Comparison of ENCODE assay signal across 19 cellular contexts in genomic region chr2:3981446-3981845, GRCh38.
DNase-seq lines count a peak whose midpoint lies in the region; ATAC-seq and TF ChIP-seq lines count a peak whose summit lies in the region.
"Had no signal": no experiment of that assay in that cellular context is flagged by ENCODE, and none has a peak within 500 bp of the region (broad histone marks: within the 10 kb centered on the region; RNA-seq: fewer than 3 reads in every experiment).

No MANE protein-coding gene starts in this region.

- H3K9me3 ChIP-seq in BLaER1 (peaks cover 8% of the 10 kb centered on the region), H9 (ENCODE audit: control insufficient read depth, low read depth, low read length) (no peaks in the 10 kb centered on the region), SJCRH30 (replicated peaks) (no peaks in the 10 kb centered on the region), esophagus muscularis mucosa (peaks cover 0 to 8% (median 0%) of the 10 kb centered on the region in 4 donors)
- H3K9me3 ChIP-seq: A549, Caco-2 had no signal

- no peaks in the 10 kb centered on the region for H3K36me3 ChIP-seq in BLaER1
- H3K36me3 ChIP-seq in SJCRH30 = no peaks in the 10 kb centered on the region
- no peaks in the 10 kb centered on the region for H3K36me3 ChIP-seq in esophagus muscularis mucosa

- no peak overlapping the region for H2AFZ ChIP-seq in H9 (ENCODE audit: low read length)

- H4K20me1 ChIP-seq in BLaER1 = no peaks in the 10 kb centered on the region
- no peaks in the 10 kb centered on the region for H4K20me1 ChIP-seq in H9 (ENCODE audit: control insufficient read depth, insufficient read depth, insufficient read length)

- H3K4me3 Mint-ChIP-seq in H9 = no peak overlapping the region
- no peak overlapping the region for H3K4me3 Mint-ChIP-seq in HFFc6
- H3K4me3 Mint-ChIP-seq: B cell; CD4-positive, alpha-beta T cell; CD8-positive, alpha-beta T cell had no signal

- H3K27ac ChIP-seq in BLaER1 (no peak overlapping the region), H9 (ENCODE audit: insufficient read length, low read depth, low read length) (no peak overlapping the region), SJCRH30 (no peak overlapping the region), esophagus muscularis mucosa (replicated peaks in 1 of 4) (no peak overlapping the region)
- H3K27ac ChIP-seq: 22Rv1, A549, C4-2B had no signal

- TF ChIP-seq CTCF in H9 (conservative IDR thresholded peaks at IDR 0.05) (no peak), esophagus muscularis mucosa (IDR thresholded peaks at IDR 0.05) (no peak), HFFc6 (IDR thresholded peaks at IDR 0.05) (no peak)

- peak overlapping the region; percentile 42 for H3K4me2 ChIP-seq in BLaER1
- H3K4me2 ChIP-seq in H9 (ENCODE audit: insufficient read depth, insufficient read length, low read length) = no peak overlapping the region
- H3K4me2 ChIP-seq: A549 had no signal

- no peak overlapping the region for H2AK5ac ChIP-seq in H9 (ENCODE audit: insufficient read length, low read length)

- no peak overlapping the region for H2BK15ac ChIP-seq in H9 (ENCODE audit: low read depth, low read length)

- peaks cover 19% of the 10 kb centered on the region for H3K4me1 ChIP-seq in BLaER1
- H3K4me1 ChIP-seq in H9 (ENCODE audit: insufficient read depth, low read length) = no peaks in the 10 kb centered on the region
- H3K4me1 ChIP-seq in SJCRH30 = peaks cover 5% of the 10 kb centered on the region; the same call in 1 of the 2 replicates
- no peaks in the 10 kb centered on the region for H3K4me1 ChIP-seq in esophagus muscularis mucosa
- H3K4me1 ChIP-seq: A549, Caco-2 had no signal

- no peaks in the 10 kb centered on the region for H3K4me1 Mint-ChIP-seq in H9
- no peaks in the 10 kb centered on the region for H3K4me1 Mint-ChIP-seq in HFFc6 (ENCODE audit: low read depth)
- H3K4me1 Mint-ChIP-seq: B cell had no signal

- H3K27ac Mint-ChIP-seq in H9 = no peak overlapping the region
- no peak overlapping the region for H3K27ac Mint-ChIP-seq in HFFc6
- H3K27ac Mint-ChIP-seq: B cell; CD4-positive, alpha-beta T cell; CD8-positive, alpha-beta T cell had no signal

- no peak overlapping the region for H3K23ac ChIP-seq in H9 (ENCODE audit: insufficient read length, low read depth, low read length)

- H3K4me3 ChIP-seq in BLaER1 = no peak overlapping the region
- H3K4me3 ChIP-seq in SJCRH30 = no peak overlapping the region
- no peak overlapping the region for H3K4me3 ChIP-seq in esophagus muscularis mucosa
- H3K4me3 ChIP-seq: A549 had no signal

- WGBS in H9 (ENCODE audit: extremely low coverage, insufficient read length, low lambda C conversion rate) = no CpG with 5 or more reads among the region's 7 CpGs
- 77% methylated on average over 7 of the region's 7 CpGs for WGBS in esophagus muscularis mucosa

- H3K9me3 Mint-ChIP-seq in H9 (peaks cover 3 to 4% of the 10 kb centered on the region in 2 experiments; a peak in 3 of 5 replicates), HFFc6 (peaks cover 24% of the 10 kb centered on the region)
- H3K9me3 Mint-ChIP-seq: CD4-positive, alpha-beta T cell had no signal

- H3K27me3 Mint-ChIP-seq in H9 (ENCODE audit: low read depth) = no peaks in the 10 kb centered on the region
- peaks cover 2% of the 10 kb centered on the region; the same call in 1 of the 2 replicates for H3K27me3 Mint-ChIP-seq in HFFc6 (ENCODE audit: insufficient read depth)
- H3K27me3 Mint-ChIP-seq: B cell; CD4-positive, alpha-beta T cell had no signal

- no peak for TF ChIP-seq POLR2A in esophagus muscularis mucosa (IDR thresholded peaks at IDR 0.05; ENCODE audit: low read depth)

- H3K9ac ChIP-seq in BLaER1 (no peak overlapping the region), H9 (ENCODE audit: extremely low read depth, insufficient read length, low read length) (no peak overlapping the region)

- no peak overlapping the region for H4K5ac ChIP-seq in H9 (ENCODE audit: insufficient read length, low read depth, low read length)

- H3T11ph ChIP-seq in H9 (ENCODE audit: low read length) = no peak overlapping the region

- no peak overlapping the region for H3K18ac ChIP-seq in H9 (ENCODE audit: insufficient read length, low read depth, low read length)

- H3K56ac ChIP-seq in H9 (ENCODE audit: insufficient read length, low read depth, low read length) = no peak overlapping the region

- H3K36me3 Mint-ChIP-seq in H9 (ENCODE audit: insufficient read depth in 1 of 3, low read depth in 3 of 3) (no peaks in the 10 kb centered on the region), HFFc6 (ENCODE audit: low read depth) (no peaks in the 10 kb centered on the region; the same call in 1 of the 2 replicates)
- H3K36me3 Mint-ChIP-seq: CD8-positive, alpha-beta T cell had no signal

- no peak overlapping the region for H2BK5ac ChIP-seq in H9 (ENCODE audit: insufficient read length, low read length)

- H3K23me2 ChIP-seq in H9 (ENCODE audit: insufficient read length, low read depth, low read length, poor library complexity, severe bottlenecking) = no peaks in the 10 kb centered on the region

- no peak overlapping the region for H2BK20ac ChIP-seq in H9 (ENCODE audit: low read depth, low read length, poor library complexity, severe bottlenecking)

- no peak overlapping the region for H4K8ac ChIP-seq in H9 (replicated peaks; ENCODE audit: insufficient read length, low read depth, low read length)

- no peak for TF ChIP-seq EP300 in esophagus muscularis mucosa (IDR thresholded peaks at IDR 0.05)

- H3K4ac ChIP-seq in H9 (ENCODE audit: low read depth, low read length) = no peak overlapping the region

- H2BK120ac ChIP-seq in H9 (ENCODE audit: low read depth, low read length, poor library complexity, severe bottlenecking) = no peak overlapping the region

- H3K27me3 ChIP-seq in BLaER1 = no peaks in the 10 kb centered on the region
- no peaks in the 10 kb centered on the region; the same call in 1 of the 2 replicates for H3K27me3 ChIP-seq in H9 (ENCODE audit: insufficient read depth, low read length)
- no peaks in the 10 kb centered on the region for H3K27me3 ChIP-seq in SJCRH30
- H3K27me3 ChIP-seq in esophagus muscularis mucosa = no peaks in the 10 kb centered on the region

- H3K14ac ChIP-seq in H9 (ENCODE audit: insufficient read depth, low read length) = peak overlapping the region; percentile 1; the same call in 1 of the 2 replicates

- no peak overlapping the region for H2BK12ac ChIP-seq in H9 (ENCODE audit: insufficient read length, low read depth, low read length)

- no peak overlapping the region for H4K91ac ChIP-seq in H9 (ENCODE audit: insufficient read length, low read depth, low read length)

- DNase-seq in H9 = no peak
- peak; percentile 20 to 47 for DNase-seq in SJCRH30
- DNase-seq in esophagus muscularis mucosa (ENCODE audit: extremely low spot score) = peak; percentile 86
- no peak for DNase-seq in foreskin melanocyte
- no peak for DNase-seq in HFFc6
- DNase-seq: AML-193; Caco-2; Calu3; CD4-positive, alpha-beta T cell; CD8-positive, alpha-beta T cell; DMS79 treated with DMSO at 0.1 percent for 48 hours; GF-D8 had no signal

- intact Hi-C loops in esophagus muscularis mucosa (cut with DNase I) = no loop called here

- ATAC-seq in activated CD4-positive, CD25-positive, alpha-beta regulatory T cell treated with anti-CD3 and anti-CD28 coated beads, Interleukin-2, amount 50 U/mL, for 24 hours = no peak
- ATAC-seq in HG03378 (IDR thresholded peaks at IDR 0.05; ENCODE audit: unreplicated experiment) = no peak
- ATAC-seq: A549; CD8-positive, alpha-beta T cell had no signal

- no peaks in the 10 kb centered on the region for H3K79me1 ChIP-seq in H9 (ENCODE audit: insufficient read depth, low read depth, low read length, poor library complexity, severe bottlenecking)

- H3K79me2 ChIP-seq in H9 (ENCODE audit: insufficient read depth, low read length) = no peaks in the 10 kb centered on the region

Comparison
In these comparisons a context has a peak if more than half of its experiments do, and no peak if none do; other contexts are left out.
1. DNase-seq: peak in SJCRH30 (2 of 2) and esophagus muscularis mucosa (single experiment); none in H9 (single experiment), foreskin melanocyte (single experiment) and HFFc6 (single experiment).